ENCODE assay signal across 8 cellular contexts in the genomic region with DNA sequence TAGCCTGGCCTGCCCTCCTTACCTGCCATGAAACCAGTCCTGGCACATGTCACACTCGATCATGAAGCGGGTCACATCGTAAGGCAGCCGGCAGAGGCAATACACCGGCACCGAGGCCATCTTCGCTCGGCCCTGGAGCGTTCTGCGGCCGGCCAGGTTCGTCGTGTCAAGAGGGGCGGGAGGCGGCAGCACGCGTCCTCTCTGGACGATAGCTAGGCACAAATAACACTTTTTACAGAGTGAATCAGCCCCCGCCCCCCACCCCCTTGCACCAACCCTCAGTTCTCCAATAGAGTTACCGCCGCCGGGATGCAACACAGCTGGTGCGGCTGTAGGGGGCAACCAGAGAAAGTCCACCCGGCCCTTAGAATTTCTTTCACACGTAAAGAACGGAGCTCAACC. TPM values are rescaled to one million over a fixed set of nuclear protein-coding genes. Genes with fewer than 3 reads are reported as not detected.
DNase-seq lines count a peak whose midpoint lies in the region; ATAC-seq and TF ChIP-seq lines count a peak whose summit lies in the region.

No MANE protein-coding gene starts in this region.

- H3K79me2 ChIP-seq in osteoblast (ENCODE audit: insufficient read depth, low read length): peaks cover 8% of the 10 kb centered on the region

- peak; percentile 53 for ATAC-seq in Panc1
- peak; percentile 11 for ATAC-seq in gastroesophageal sphincter
- ATAC-seq in GM18517 (IDR thresholded peaks at IDR 0.05; ENCODE audit: unreplicated experiment): no peak

- 0 to 50% methylated on average over 1 to 19 of the region's 26 CpGs for WGBS in gastroesophageal sphincter (ENCODE audit: low coverage in 1 of 2), 2 donors

- POLR2A ChIA-PET in HEK293 (lab: Yijun Ruan, JAX): interaction anchor here (0.6 to 3.6 kb wide), 9 partner anchors 11 to 621 kb away, joined by 3 to 36 read pairs (median 6); a partner anchor contains a TSS
- POLR2A ChIA-PET in Panc1 (lab: Charles Lee): interaction anchor here (0.5 kb wide), 1 partner anchor 90 kb away, joined by 8 read pairs; no protein-coding TSS in a partner anchor

- TF ChIP-seq CTCF in HEK293 (tag by site-specific recombination; IDR thresholded peaks at IDR 0.05) (no peak), Panc1 (IDR thresholded peaks at IDR 0.05) (peak; percentile 63), gastroesophageal sphincter (IDR thresholded peaks at IDR 0.05) (peak in 2 of 4 experiments; percentile 22 to 49), osteoblast (IDR thresholded peaks at IDR 0.05; ENCODE audit: extremely low read depth, low read depth, low read length) (peak; percentile 23), uterus (IDR thresholded peaks at IDR 0.05) (peak in 1 of 4 experiments; percentile 33)

- CTCF ChIA-PET in HEK293 (lab: Yijun Ruan, JAX): interaction anchor here (0.6 to 1.5 kb wide), 6 partner anchors 9 to 1070 kb away, joined by 3 to 5 read pairs (median 3); a partner anchor contains a TSS
- CTCF ChIA-PET in Panc1 (lab: Charles Lee): interaction anchor here (0.7 kb wide), 1 partner anchor 517 kb away, joined by 4 read pairs; no protein-coding TSS in a partner anchor

- in situ Hi-C loops in Panc1 (cut with HindIII; ENCODE audit: low pct_unique_long_range_greater_than_20kb, low sequenced_read_pairs): no loop called here

- peaks cover 47% of the 10 kb centered on the region for H3K27me3 ChIP-seq in BLaER1
- no peaks in the 10 kb centered on the region for H3K27me3 ChIP-seq in Panc1 (ENCODE audit: control insufficient read depth, insufficient read depth, low read length)
- H3K27me3 ChIP-seq in gastroesophageal sphincter: no peaks in the 10 kb centered on the region
- no peaks in the 10 kb centered on the region for H3K27me3 ChIP-seq in osteoblast (ENCODE audit: insufficient read depth, low read length)
- no peaks in the 10 kb centered on the region for H3K27me3 ChIP-seq in uterus

- DNase-seq in Panc1 (ENCODE audit: low read depth, low spot score): no peak
- DNase-seq in activated effector memory CD4-positive, alpha-beta T cell treated with Interleukin-2 at 50 U/mL for 16 hours: peak; percentile 19
- DNase-seq in osteoblast (ENCODE audit: insufficient read length, low spot score, missing footprints): peak; percentile 78
- DNase-seq in uterus: peak; percentile 35 to 45

- no peak overlapping the region for H3K9ac ChIP-seq in BLaER1

- H3K4me2 ChIP-seq in BLaER1 (peak overlapping the region; percentile 76), osteoblast (ENCODE audit: insufficient read depth, low read length) (peak overlapping the region; percentile 87)

- TF ChIP-seq EP300 in gastroesophageal sphincter (IDR thresholded peaks at IDR 0.05): no peak

- H3K4me1 ChIP-seq in BLaER1 (peaks cover 16% of the 10 kb centered on the region), HEK293 (ENCODE audit: control insufficient read depth, insufficient read depth, low read length) (no peaks in the 10 kb centered on the region), Panc1 (ENCODE audit: control insufficient read depth, insufficient read depth, low read length) (peaks cover 9% of the 10 kb centered on the region), gastroesophageal sphincter (peaks cover 0 to 8% (median 0%) of the 10 kb centered on the region in 3 donors), osteoblast (ENCODE audit: insufficient read depth, low read length) (peaks cover 3% of the 10 kb centered on the region), uterus (no peaks in the 10 kb centered on the region)

- BruUV-seq in Panc1 (replicated peaks; lab: Mats Ljungman, UMichigan): no TSS peak

- H3K4me3 ChIP-seq in BLaER1 (peak overlapping the region; percentile 73), HEK293 (ENCODE audit: low read depth, low read length) (peak overlapping the region; percentile 74), Panc1 (ENCODE audit: low read depth in 2 of 2, low read length in 2 of 2) (peak overlapping the region; percentile 78 to 89), gastroesophageal sphincter (peak overlapping the region; percentile 68 to 73), osteoblast (ENCODE audit: insufficient read depth, low read length) (peak overlapping the region; percentile 77), uterus (peak overlapping the region; percentile 63 to 89)

- no peak overlapping the region for H2AFZ ChIP-seq in osteoblast (ENCODE audit: low read length)

- H3K9me3 ChIP-seq in BLaER1: peaks cover 10% of the 10 kb centered on the region; the same call in 1 of the 2 replicates
- no peaks in the 10 kb centered on the region; the same call in 1 of the 2 replicates for H3K9me3 ChIP-seq in HEK293 (ENCODE audit: control insufficient read depth, insufficient read depth, low read depth, low read length)
- no peaks in the 10 kb centered on the region for H3K9me3 ChIP-seq in Panc1 (ENCODE audit: control insufficient read depth, insufficient read depth, low read depth, low read length)
- H3K9me3 ChIP-seq in gastroesophageal sphincter: no peaks in the 10 kb centered on the region
- H3K9me3 ChIP-seq in osteoblast (ENCODE audit: low read depth, low read length): no peaks in the 10 kb centered on the region
- H3K9me3 ChIP-seq in uterus: no peaks in the 10 kb centered on the region

- no peak for TF ChIP-seq POLR2A in gastroesophageal sphincter (IDR thresholded peaks at IDR 0.05)
- TF ChIP-seq POLR2A in uterus (IDR thresholded peaks at IDR 0.05): no peak

- H3K36me3 ChIP-seq in BLaER1 (peaks cover 38% of the 10 kb centered on the region), HEK293 (ENCODE audit: control insufficient read depth in 2 of 2, insufficient read depth in 1 of 2, low read length in 2 of 2) (peaks cover 40 to 41% of the 10 kb centered on the region in 2 experiments), Panc1 (ENCODE audit: control insufficient read depth, insufficient read depth, low read length) (no peaks in the 10 kb centered on the region; the same call in none of the 2 replicates), gastroesophageal sphincter (peaks cover 0 to 38% of the 10 kb centered on the region in 2 donors), osteoblast (ENCODE audit: insufficient read depth, low read length) (peaks cover 10% of the 10 kb centered on the region), uterus (no peaks in the 10 kb centered on the region)

- no peak overlapping the region for H3K27ac ChIP-seq in BLaER1
- 0 out of 2 replicates have a peak overlapping the region, but pooled peaks have one; percentile 31 for H3K27ac ChIP-seq in HEK293 (ENCODE audit: extremely low read depth, low read depth, low read length)
- 0 out of 2 replicates have a peak overlapping the region, but pooled peaks have one; percentile 17 for H3K27ac ChIP-seq in Panc1 (ENCODE audit: low read length)
- peak overlapping the region in 3 of 4 donors; percentile 92 to 93 (median 92) for H3K27ac ChIP-seq in gastroesophageal sphincter
- H3K27ac ChIP-seq in osteoblast (ENCODE audit: low read depth, low read length): peak overlapping the region; percentile 20
- peak overlapping the region; percentile 94 to 97 for H3K27ac ChIP-seq in uterus

- H4K20me1 ChIP-seq in BLaER1 (no peaks in the 10 kb centered on the region), osteoblast (ENCODE audit: insufficient read depth, low read length) (no peaks in the 10 kb centered on the region)

- intact Hi-C loops in Panc1 (cut with micrococcal nuclease; ENCODE audit: unreplicated experiment): no loop called here
- intact Hi-C loops in uterus (cut with DNase I; ENCODE audit: low total_unique reads): no loop called here

TF ChIP-seq in HEK293, 187 proteins besides CTCF, POLR2A, EP300 and RAD21 (continues in another document):
- TF ChIP-seq, protein P1, sequence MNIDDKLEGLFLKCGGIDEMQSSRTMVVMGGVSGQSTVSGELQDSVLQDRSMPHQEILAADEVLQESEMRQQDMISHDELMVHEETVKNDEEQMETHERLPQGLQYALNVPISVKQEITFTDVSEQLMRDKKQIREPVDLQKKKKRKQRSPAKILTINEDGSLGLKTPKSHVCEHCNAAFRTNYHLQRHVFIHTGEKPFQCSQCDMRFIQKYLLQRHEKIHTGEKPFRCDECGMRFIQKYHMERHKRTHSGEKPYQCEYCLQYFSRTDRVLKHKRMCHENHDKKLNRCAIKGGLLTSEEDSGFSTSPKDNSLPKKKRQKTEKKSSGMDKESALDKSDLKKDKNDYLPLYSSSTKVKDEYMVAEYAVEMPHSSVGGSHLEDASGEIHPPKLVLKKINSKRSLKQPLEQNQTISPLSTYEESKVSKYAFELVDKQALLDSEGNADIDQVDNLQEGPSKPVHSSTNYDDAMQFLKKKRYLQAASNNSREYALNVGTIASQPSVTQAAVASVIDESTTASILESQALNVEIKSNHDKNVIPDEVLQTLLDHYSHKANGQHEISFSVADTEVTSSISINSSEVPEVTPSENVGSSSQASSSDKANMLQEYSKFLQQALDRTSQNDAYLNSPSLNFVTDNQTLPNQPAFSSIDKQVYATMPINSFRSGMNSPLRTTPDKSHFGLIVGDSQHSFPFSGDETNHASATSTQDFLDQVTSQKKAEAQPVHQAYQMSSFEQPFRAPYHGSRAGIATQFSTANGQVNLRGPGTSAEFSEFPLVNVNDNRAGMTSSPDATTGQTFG (tag by site-specific recombination; IDR thresholded peaks at IDR 0.05; ENCODE audit: borderline replicate concordance): no peak
- TF ChIP-seq ZNF114 (tag by site-specific recombination; IDR thresholded peaks at IDR 0.05) (no peak), ZIC2 (tag by site-specific recombination; IDR thresholded peaks at IDR 0.05) (no peak), ZBTB17 (tag by site-specific recombination; IDR thresholded peaks at IDR 0.05) (0 out of 2 replicates have a peak, but pooled peaks have one; percentile 14), ZNF747 (tag by site-specific recombination; IDR thresholded peaks at IDR 0.05) (no peak)

RNA-seq across cellular contexts. Expression of a gene that starts 1.7 kb away (rescaled TPM):
- total RNA-seq in Panc1 (2021; ENCODE audit: unreplicated experiment) (27.5 TPM), gastroesophageal sphincter (10 to 100 TPM; 12.0 to 34.7 (median 21.0) TPM), osteoblast (18.1 and 22.4 TPM in 2 replicates), uterus (10 to 100 TPM in 3 of 4 donors, 1 to 10 TPM in 1; 7.1 to 52.8 (median 36.2) TPM)
- 24.8 TPM for polyA plus RNA-seq in Panc1 (2012; ENCODE audit: insufficient read length)
